8 cellular contexts compared by ENCODE assay signal in the genomic region with DNA sequence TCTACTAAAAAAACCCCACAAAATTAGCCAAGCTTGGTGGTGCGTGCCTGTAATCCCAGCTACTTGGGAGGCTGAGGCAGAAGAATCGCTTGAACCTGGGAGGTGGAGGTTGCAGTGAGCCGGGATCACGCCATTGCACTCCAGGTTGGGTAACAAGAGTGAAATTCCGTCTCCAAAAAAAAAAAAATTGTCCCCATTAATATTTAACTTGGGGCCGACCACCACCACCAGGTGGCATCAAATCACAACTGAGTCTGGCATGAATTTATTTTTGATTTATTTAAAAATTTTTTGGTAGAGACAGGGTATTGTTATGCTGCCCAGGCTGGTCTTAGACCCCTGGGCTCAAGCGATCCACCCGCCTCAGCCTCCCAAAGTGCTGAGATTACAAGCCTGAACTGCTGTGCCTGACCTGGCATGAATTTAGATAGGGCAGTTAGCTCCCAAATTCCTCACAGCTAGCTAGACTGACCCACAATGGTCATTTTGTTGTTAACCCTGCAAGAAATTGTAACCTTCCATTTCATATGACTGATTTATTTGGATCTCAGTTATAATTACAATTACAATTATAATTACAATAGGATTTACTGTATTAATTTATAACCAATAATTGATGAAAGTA. TPM values are rescaled to one million over a fixed set of nuclear protein-coding genes. Genes with fewer than 3 reads are reported as not detected.
DNase-seq lines count a peak whose midpoint lies in the region; ATAC-seq and TF ChIP-seq lines count a peak whose summit lies in the region.

No MANE protein-coding gene starts in this region.

- TF ChIP-seq CTCF in cardiac fibroblast (IDR thresholded peaks at IDR 0.05; ENCODE audit: low read depth, low read length) (peak; percentile 38), osteoblast (IDR thresholded peaks at IDR 0.05; ENCODE audit: extremely low read depth, low read depth, low read length) (peak; percentile 57)

- no peaks in the 10 kb centered on the region for H4K20me1 ChIP-seq in osteoblast (ENCODE audit: insufficient read depth, low read length)

- peak; percentile 36 for DNase-seq in activated CD8-positive, alpha-beta memory T cell treated with anti-CD3 and anti-CD28 coated beads, Interleukin-2, amount 50 U/mL, for 4 hours
- no peak for DNase-seq in activated CD8-positive, alpha-beta memory T cell treated with anti-CD3 and anti-CD28 coated beads, Interleukin-2, amount 50 U/mL, for 48 hours
- peak; percentile 47 for DNase-seq in NCI-H2196 treated with DMSO at 0.1 percent for 48 hours (lab: John Stamatoyannopoulos, UW; ENCODE audit: unreplicated experiment)
- peak; percentile 56 for DNase-seq in cardiac fibroblast (ENCODE audit: low read depth in 2 of 2)
- DNase-seq in osteoblast (ENCODE audit: insufficient read length, low spot score, missing footprints): no peak
- DNase-seq in AG08395 (ENCODE audit: low spot score): no peak

- no peaks in the 10 kb centered on the region for H3K27me3 ChIP-seq in osteoblast (ENCODE audit: insufficient read depth, low read length)

- no peaks in the 10 kb centered on the region for H3K79me2 ChIP-seq in osteoblast (ENCODE audit: insufficient read depth, low read length)

- ATAC-seq in GM18861 (IDR thresholded peaks at IDR 0.05; ENCODE audit: unreplicated experiment) (no peak), GM21619 (IDR thresholded peaks at IDR 0.05; ENCODE audit: unreplicated experiment) (no peak)

- no peak overlapping the region for H2AFZ ChIP-seq in osteoblast (ENCODE audit: low read length)

- H3K4me3 ChIP-seq in cardiac fibroblast (replicated peaks in 1 of 2; ENCODE audit: low read depth in 2 of 2, low read length in 2 of 2) (no peak overlapping the region), osteoblast (ENCODE audit: insufficient read depth, low read length) (no peak overlapping the region)

- H3K4me1 ChIP-seq in osteoblast (ENCODE audit: insufficient read depth, low read length): peaks cover 4% of the 10 kb centered on the region

- H3K4me2 ChIP-seq in osteoblast (ENCODE audit: insufficient read depth, low read length): no peak overlapping the region

- no peak overlapping the region for H3K27ac ChIP-seq in osteoblast (ENCODE audit: low read depth, low read length)

- H3K36me3 ChIP-seq in osteoblast (ENCODE audit: insufficient read depth, low read length): no peaks in the 10 kb centered on the region

- no peaks in the 10 kb centered on the region for H3K9me3 ChIP-seq in osteoblast (ENCODE audit: low read depth, low read length)

RNA-seq across cellular contexts. Expression of a gene that starts 17.1 kb away (rescaled TPM):
- 3.2 and 3.6 TPM in 2 replicates for total RNA-seq in osteoblast

Comparison
In these comparisons a context has a peak if more than half of its experiments do, and no peak if none do; other contexts are left out.
1. DNase-seq: peak in activated CD8-positive, alpha-beta memory T cell treated with anti-CD3 and anti-CD28 coated beads, Interleukin-2, amount 50 U/mL, for 4 hours (single experiment), NCI-H2196 treated with DMSO at 0.1 percent for 48 hours (single experiment) and cardiac fibroblast (2 of 2); none in activated CD8-positive, alpha-beta memory T cell treated with anti-CD3 and anti-CD28 coated beads, Interleukin-2, amount 50 U/mL, for 48 hours (single experiment), osteoblast (single experiment) and AG08395 (single experiment).